Comparison of ENCODE assay signal across 10 cellular contexts in genomic region chrX:134542485-134542884, GRCh38.
DNase-seq lines count a peak whose midpoint lies in the region; ATAC-seq and TF ChIP-seq lines count a peak whose summit lies in the region.
"Had no signal": no experiment of that assay in that cellular context is flagged by ENCODE, and none has a peak within 500 bp of the region (broad histone marks: within the 10 kb centered on the region; RNA-seq: fewer than 3 reads in every experiment).

No MANE protein-coding gene starts in this region.

- ATAC-seq in psoas muscle (peak; percentile 40 to 69 (median 52)), GM21717 (IDR thresholded peaks at IDR 0.05; ENCODE audit: unreplicated experiment) (no peak)

- peak; percentile 40 for DNase-seq in SIG-M5 treated with dmso at 0.1 percent for 504 hours (lab: John Stamatoyannopoulos, UW; ENCODE audit: unreplicated experiment)
- no peak for DNase-seq in SIG-M5 (lab: John Stamatoyannopoulos, UW)
- peak; percentile 56 for DNase-seq in MV-4-11 (lab: John Stamatoyannopoulos, UW)
- peak; percentile 1 for DNase-seq in activated T-helper 1 cell treated with anti-CD3 and anti-CD28 coated beads, Interleukin-12 subunit alpha, Interleukin-12 subunit beta, Interleukin-2, Interleukin-4 antibody, amounts not matched to agents 30 ng/mL and 10 ng/mL and 1 ng/mL, durations not matched to agents 14 hours and 24 hours and 36 hours (ENCODE audit: low spot score)
- DNase-seq in psoas muscle: no peak
- no peak for DNase-seq in SW 1271 (lab: John Stamatoyannopoulos, UW)
- no peak for DNase-seq in activated gamma-delta T cell (lab: John Stamatoyannopoulos, UW)

- peaks cover 0 to 22% (median 0%) of the 10 kb centered on the region in 3 donors for H3K27me3 ChIP-seq in psoas muscle (ENCODE audit: insufficient read depth in 3 of 3, low read length in 2 of 3)

- intact Hi-C loops in activated T-helper 1 cell treated with anti-CD3 and anti-CD28 coated beads, Interleukin-12 subunit alpha, Interleukin-12 subunit beta, Interleukin-2, Interleukin-4 antibody, amounts not matched to agents 30 ng/mL and 10 ng/mL and 1 ng/mL, durations not matched to agents 14 hours and 24 hours and 36 hours (cut with micrococcal nuclease): no loop called here
- intact Hi-C loops in psoas muscle (cut with DNase I): no loop called here

- H3K9me3 Mint-ChIP-seq in activated T-helper 1 cell treated with anti-CD3 and anti-CD28 coated beads, Interleukin-12 subunit alpha, Interleukin-12 subunit beta, Interleukin-2, Interleukin-4 antibody, amounts not matched to agents 30 ng/mL and 10 ng/mL and 1 ng/mL, durations not matched to agents 14 hours and 24 hours and 36 hours: no peaks in the 10 kb centered on the region

- H3K4me1 Mint-ChIP-seq in activated T-helper 1 cell treated with anti-CD3 and anti-CD28 coated beads, Interleukin-12 subunit alpha, Interleukin-12 subunit beta, Interleukin-2, Interleukin-4 antibody, amounts not matched to agents 30 ng/mL and 10 ng/mL and 1 ng/mL, durations not matched to agents 14 hours and 24 hours and 36 hours (ENCODE audit: low read depth): peaks cover 11% of the 10 kb centered on the region

- H3K27ac ChIP-seq in psoas muscle: peak overlapping the region; percentile 60
- H3K27ac ChIP-seq: HL-60 had no signal

- H3K27ac Mint-ChIP-seq in activated T-helper 1 cell treated with anti-CD3 and anti-CD28 coated beads, Interleukin-12 subunit alpha, Interleukin-12 subunit beta, Interleukin-2, Interleukin-4 antibody, amounts not matched to agents 30 ng/mL and 10 ng/mL and 1 ng/mL, durations not matched to agents 14 hours and 24 hours and 36 hours: no peak overlapping the region
- H3K27ac Mint-ChIP-seq: B cell had no signal

- TF ChIP-seq CTCF in psoas muscle (IDR thresholded peaks at IDR 0.05): no peak

- peaks cover 0 to 17% of the 10 kb centered on the region in 2 donors for H3K36me3 ChIP-seq in psoas muscle (ENCODE audit: insufficient read depth in 1 of 2, low read depth in 1 of 2)

- no peaks in the 10 kb centered on the region for H3K9me3 ChIP-seq in psoas muscle

- H3K4me1 ChIP-seq in psoas muscle: no peaks in the 10 kb centered on the region

- no peak overlapping the region for H3K4me3 ChIP-seq in psoas muscle

- H3K36me3 Mint-ChIP-seq in activated T-helper 1 cell treated with anti-CD3 and anti-CD28 coated beads, Interleukin-12 subunit alpha, Interleukin-12 subunit beta, Interleukin-2, Interleukin-4 antibody, amounts not matched to agents 30 ng/mL and 10 ng/mL and 1 ng/mL, durations not matched to agents 14 hours and 24 hours and 36 hours (ENCODE audit: low read depth): no peaks in the 10 kb centered on the region

- 37 to 44% (median 44%) methylated on average over 2 of the region's 2 CpGs for WGBS in psoas muscle, 3 donors

- peaks cover 3% of the 10 kb centered on the region for H3K27me3 Mint-ChIP-seq in activated T-helper 1 cell treated with anti-CD3 and anti-CD28 coated beads, Interleukin-12 subunit alpha, Interleukin-12 subunit beta, Interleukin-2, Interleukin-4 antibody, amounts not matched to agents 30 ng/mL and 10 ng/mL and 1 ng/mL, durations not matched to agents 14 hours and 24 hours and 36 hours (ENCODE audit: insufficient read depth)

- H3K4me3 Mint-ChIP-seq in activated T-helper 1 cell treated with anti-CD3 and anti-CD28 coated beads, Interleukin-12 subunit alpha, Interleukin-12 subunit beta, Interleukin-2, Interleukin-4 antibody, amounts not matched to agents 30 ng/mL and 10 ng/mL and 1 ng/mL, durations not matched to agents 14 hours and 24 hours and 36 hours: peak overlapping the region; percentile 2
- H3K4me3 Mint-ChIP-seq: B cell had no signal

Comparison
In these comparisons a context has a peak if more than half of its experiments do, and no peak if none do; other contexts are left out.
1. DNase-seq: peak in SIG-M5 treated with dmso at 0.1 percent for 504 hours (single experiment), MV-4-11 (single experiment) and activated T-helper 1 cell treated with anti-CD3 and anti-CD28 coated beads, Interleukin-12 subunit alpha, Interleukin-12 subunit beta, Interleukin-2, Interleukin-4 antibody, amounts not matched to agents 30 ng/mL and 10 ng/mL and 1 ng/mL, durations not matched to agents 14 hours and 24 hours and 36 hours (single experiment); none in SIG-M5 (single experiment), psoas muscle (0 of 2), SW 1271 (0 of 2) and activated gamma-delta T cell (single experiment).